ENCODE assay signal across 12 cellular contexts in genomic region chr20:50381053-50381732, GRCh38.
DNase-seq lines count a peak whose midpoint lies in the region; ATAC-seq, FAIRE-seq and TF ChIP-seq lines count a peak whose summit lies in the region.
"Had no signal": no experiment of that assay in that cellular context is flagged by ENCODE, and none has a peak within 500 bp of the region (broad histone marks: within the 10 kb centered on the region; RNA-seq: fewer than 3 reads in every experiment).

No MANE protein-coding gene starts in this region.

- no peaks in the 10 kb centered on the region for H3K36me3 Mint-ChIP-seq in activated T-helper 17 cell treated with anti-CD3 and anti-CD28 coated beads, Interleukin-2, amount 50 U/mL, for 72 hours (ENCODE audit: low read depth)

- no peaks in the 10 kb centered on the region for H3K79me1 ChIP-seq in mesenchymal stem cell (replicated peaks; ENCODE audit: low read length, poor library complexity, severe bottlenecking)

- H3K4ac ChIP-seq in mesenchymal stem cell (ENCODE audit: low read depth in 1 of 2, low read length in 2 of 2) = peak overlapping the region; percentile 11 to 70

- H2AK5ac ChIP-seq in mesenchymal stem cell (ENCODE audit: low read length, severe bottlenecking) = no peak overlapping the region

- H3K27me3 ChIP-seq in left ventricle myocardium inferior (ENCODE audit: low read depth) = no peaks in the 10 kb centered on the region
- no peaks in the 10 kb centered on the region for H3K27me3 ChIP-seq in mesenchymal stem cell (ENCODE audit: control insufficient read depth in 1 of 2, insufficient read depth in 1 of 2, low read length in 2 of 2)

- DNase-seq in left ventricle myocardium inferior (no peak), left ventricle myocardium superior (no peak), mesenchymal stem cell (no peak), urothelium cell line (ENCODE audit: low spot score) (no peak), HPDE6-E6E7 (ENCODE audit: extremely low spot score) (no peak)
- DNase-seq in stimulated activated CD4-positive, alpha-beta T cell treated with anti-CD3 and anti-CD28 coated beads, Interleukin-2, amount 100 ng/mL, for 48 hours = no peak
- DNase-seq: activated CD4-positive, alpha-beta T cell treated with anti-CD3 and anti-CD28 coated beads, Interleukin-2, amount 50 U/mL, for 4 hours; NCI-H2029 treated with DMSO at 0.1 percent for 48 hours had no signal

- no peak overlapping the region for H3K23ac ChIP-seq in mesenchymal stem cell (ENCODE audit: low read length in 2 of 2)

- no peak overlapping the region for H3K4me2 ChIP-seq in mesenchymal stem cell (ENCODE audit: low read length, poor library complexity, severe bottlenecking)

- no peak for TF ChIP-seq CTCF in left ventricle myocardium inferior (IDR thresholded peaks at IDR 0.05; ENCODE audit: borderline replicate concordance)

- no peaks in the 10 kb centered on the region for H3K27me3 Mint-ChIP-seq in activated T-helper 17 cell treated with anti-CD3 and anti-CD28 coated beads, Interleukin-2, amount 50 U/mL, for 72 hours

- H3K9me3 ChIP-seq in left ventricle myocardium inferior (replicated peaks) = no peaks in the 10 kb centered on the region
- no peaks in the 10 kb centered on the region for H3K9me3 ChIP-seq in mesenchymal stem cell (ENCODE audit: control insufficient read depth, low read length)

- no peak overlapping the region for H4K91ac ChIP-seq in mesenchymal stem cell (ENCODE audit: low read length)

- H3K4me3 ChIP-seq in left ventricle myocardium inferior (no peak overlapping the region), mesenchymal stem cell (ENCODE audit: insufficient read depth in 1 of 2, low read depth in 1 of 2, low read length in 2 of 2) (no peak overlapping the region)

- H3K4me1 ChIP-seq in left ventricle myocardium inferior (peaks cover 33% of the 10 kb centered on the region), mesenchymal stem cell (ENCODE audit: control insufficient read depth, insufficient read depth, low read depth, low read length) (peaks cover 12% of the 10 kb centered on the region)

- no peak overlapping the region for H2BK120ac ChIP-seq in mesenchymal stem cell (ENCODE audit: low read depth, low read length)

- 86% methylated on average over 6 of the region's 7 CpGs for WGBS in mesenchymal stem cell

- peak overlapping the region; percentile 58 for H4K8ac ChIP-seq in mesenchymal stem cell (ENCODE audit: low read length)

- no peak overlapping the region for H2BK15ac ChIP-seq in mesenchymal stem cell (ENCODE audit: low read depth, poor library complexity, severe bottlenecking)

- H3K36me3 ChIP-seq in left ventricle myocardium inferior (no peaks in the 10 kb centered on the region), mesenchymal stem cell (ENCODE audit: control insufficient read depth in 1 of 2, insufficient read depth in 2 of 2, low read depth in 1 of 2, low read length in 2 of 2) (no peaks in the 10 kb centered on the region)

- ATAC-seq in left ventricle myocardium superior (no peak), HG03521 (IDR thresholded peaks at IDR 0.05; ENCODE audit: unreplicated experiment) (no peak)
- no peak for ATAC-seq in activated T-helper 17 cell treated with anti-CD3 and anti-CD28 coated beads, Interleukin-2, amount 50 U/mL, for 72 hours (replicated peaks)

- no peak overlapping the region for H2BK5ac ChIP-seq in mesenchymal stem cell (ENCODE audit: low read depth, low read length, poor library complexity, severe bottlenecking)

- intact Hi-C loops in left ventricle myocardium inferior (cut with micrococcal nuclease) (no loop called here), left ventricle myocardium superior (cut with micrococcal nuclease) (no loop called here)

- H3K4me3 Mint-ChIP-seq in activated T-helper 17 cell treated with anti-CD3 and anti-CD28 coated beads, Interleukin-2, amount 50 U/mL, for 72 hours = peak overlapping the region; percentile 78

- peak overlapping the region; percentile 88 for H3K27ac ChIP-seq in left ventricle myocardium inferior (replicated peaks)
- no peak overlapping the region for H3K27ac ChIP-seq in mesenchymal stem cell (ENCODE audit: low read length, poor library complexity, severe bottlenecking)

- H2BK12ac ChIP-seq in mesenchymal stem cell (ENCODE audit: low read length in 2 of 2) = peak overlapping the region; percentile 5 to 68

- peaks cover 41% of the 10 kb centered on the region for H3K4me1 Mint-ChIP-seq in activated T-helper 17 cell treated with anti-CD3 and anti-CD28 coated beads, Interleukin-2, amount 50 U/mL, for 72 hours

- peak; percentile 90 for FAIRE-seq in urothelium cell line (lab: Jason Lieb, UNC)
- FAIRE-seq: frontal cortex, keratinocyte had no signal

- H3K9me3 Mint-ChIP-seq in activated T-helper 17 cell treated with anti-CD3 and anti-CD28 coated beads, Interleukin-2, amount 50 U/mL, for 72 hours = peaks cover 3% of the 10 kb centered on the region

- H2AFZ ChIP-seq in mesenchymal stem cell (ENCODE audit: low read depth, low read length) = no peak overlapping the region

- peak overlapping the region in 1 of 2 experiments; percentile 72 for H3K14ac ChIP-seq in mesenchymal stem cell (ENCODE audit: low read length in 2 of 2)

- H3K27ac Mint-ChIP-seq in activated T-helper 17 cell treated with anti-CD3 and anti-CD28 coated beads, Interleukin-2, amount 50 U/mL, for 72 hours = peak overlapping the region; percentile 30

- H3K18ac ChIP-seq in mesenchymal stem cell (ENCODE audit: low read depth in 1 of 2, low read length in 2 of 2) = peak overlapping the region in 1 of 2 experiments; percentile 83

- H3K9ac ChIP-seq in mesenchymal stem cell (ENCODE audit: low read length) = peak overlapping the region; percentile 16
